In genomic region chr4:153259679-153260078, GRCh38 we compare ENCODE assay signal across 26 cellular contexts. TPM values are rescaled to one million over a fixed set of nuclear protein-coding genes. Genes with fewer than 3 reads are reported as not detected.
DNase-seq lines count a peak whose midpoint lies in the region; FAIRE-seq and TF ChIP-seq lines count a peak whose summit lies in the region.
"Had no signal": no experiment of that assay in that cellular context is flagged by ENCODE, and none has a peak within 500 bp of the region (broad histone marks: within the 10 kb centered on the region; RNA-seq: fewer than 3 reads in every experiment).

No MANE protein-coding gene starts in this region.

- FAIRE-seq in astrocyte (lab: Jason Lieb, UNC) = peak; percentile 13
- FAIRE-seq: GM12878, kidney, RCC 7860 had no signal

- CTCF ChIA-PET in RWPE1 (lab: Yijun Ruan, JAX) = interaction anchor here (0.6 kb wide), 1 partner anchor 337 kb away, joined by 3 read pairs; no protein-coding TSS in a partner anchor

- POLR2A ChIA-PET in RWPE1 (lab: Yijun Ruan, JAX; ENCODE audit: low non-redundant PET) = no interaction called here

- H3K27me3 Mint-ChIP-seq in H9 (ENCODE audit: low read depth) (no peaks in the 10 kb centered on the region; the same call in 1 of the 2 replicates), astrocyte (ENCODE audit: low read depth, unreplicated experiment) (no peaks in the 10 kb centered on the region)

- H3K79me2 ChIP-seq in H9 (ENCODE audit: insufficient read depth, low read length) (peaks cover 3% of the 10 kb centered on the region; the same call in 1 of the 2 replicates), astrocyte (ENCODE audit: insufficient read depth, low read length) (peaks cover 19% of the 10 kb centered on the region)
- H3K79me2 ChIP-seq: parathyroid adenoma had no signal

- H3K27me3 ChIP-seq in H9 (ENCODE audit: insufficient read depth, low read length) = no peaks in the 10 kb centered on the region
- H3K27me3 ChIP-seq in astrocyte (ENCODE audit: insufficient read depth, low read length) = no peaks in the 10 kb centered on the region
- no peaks in the 10 kb centered on the region for H3K27me3 ChIP-seq in iPS-15b (ENCODE audit: control insufficient read depth, insufficient read depth, low read length)
- no peaks in the 10 kb centered on the region for H3K27me3 ChIP-seq in thyroid gland
- no peaks in the 10 kb centered on the region for H3K27me3 ChIP-seq in Peyer's patch
- H3K27me3 ChIP-seq: cardiac muscle cell, SJSA1 had no signal

- H3K4ac ChIP-seq in H9 (ENCODE audit: low read depth, low read length) = no peak overlapping the region

- H3K9me3 ChIP-seq in H9 (ENCODE audit: control insufficient read depth, low read depth, low read length) = no peaks in the 10 kb centered on the region
- H3K9me3 ChIP-seq in astrocyte (ENCODE audit: insufficient read depth, low read depth, low read length) = no peaks in the 10 kb centered on the region
- H3K9me3 ChIP-seq in iPS-15b (ENCODE audit: control insufficient read depth, insufficient read depth, low read length) = no peaks in the 10 kb centered on the region
- no peaks in the 10 kb centered on the region for H3K9me3 ChIP-seq in thyroid gland
- H3K9me3 ChIP-seq in Peyer's patch = peaks cover 0 to 4% (median 0%) of the 10 kb centered on the region in 4 donors
- H3K9me3 ChIP-seq: SJSA1 had no signal

- no peak overlapping the region for H2BK5ac ChIP-seq in H9 (ENCODE audit: insufficient read length, low read length)

- peaks cover 10% of the 10 kb centered on the region for H3K23me2 ChIP-seq in H9 (ENCODE audit: insufficient read length, low read depth, low read length, poor library complexity, severe bottlenecking)

- no peaks in the 10 kb centered on the region for H4K20me1 ChIP-seq in H9 (ENCODE audit: control insufficient read depth, insufficient read depth, insufficient read length)
- no peaks in the 10 kb centered on the region for H4K20me1 ChIP-seq in astrocyte (ENCODE audit: insufficient read depth, low read length)

- peak overlapping the region; percentile 98 to 100 (median 99); a peak in 6 of 7 replicates for H3K27ac Mint-ChIP-seq in H9
- no peak overlapping the region for H3K27ac Mint-ChIP-seq in astrocyte (ENCODE audit: unreplicated experiment)
- H3K27ac Mint-ChIP-seq: activated naive CD4-positive, alpha-beta T cell treated with anti-CD3 and anti-CD28 coated beads, Interleukin-2, amount 50 U/mL, for 72 hours; natural killer cell treated with Interleukin-12 subunit alpha and Interleukin-12 subunit beta and Interleukin-15 and Interleukin-18, amount 100 ng/mL, for 72 hours had no signal

- H2AK5ac ChIP-seq in H9 (ENCODE audit: insufficient read length, low read length) = no peak overlapping the region

- H4K5ac ChIP-seq in H9 (ENCODE audit: insufficient read length, low read depth, low read length) = no peak overlapping the region

- H2BK20ac ChIP-seq in H9 (ENCODE audit: low read depth, low read length, poor library complexity, severe bottlenecking) = no peak overlapping the region

- TF ChIP-seq CTCF in H9 (conservative IDR thresholded peaks at IDR 0.05) (no peak), astrocyte (IDR thresholded peaks at IDR 0.05; ENCODE audit: insufficient read depth, low read depth, low read length) (no peak), thyroid gland (IDR thresholded peaks at IDR 0.05) (no peak), Peyer's patch (IDR thresholded peaks at IDR 0.05) (no peak), RWPE1 (conservative IDR thresholded peaks at IDR 0.05; ENCODE audit: low read depth) (no peak), GM10266 (IDR thresholded peaks at IDR 0.05; ENCODE audit: control insufficient read depth, insufficient read depth, low read depth, missing control alignments) (no peak)

- no peak overlapping the region for H4K8ac ChIP-seq in H9 (replicated peaks; ENCODE audit: insufficient read length, low read depth, low read length)

- no peaks in the 10 kb centered on the region for H3K79me1 ChIP-seq in H9 (ENCODE audit: insufficient read depth, low read depth, low read length, poor library complexity, severe bottlenecking)

- H3T11ph ChIP-seq in H9 (ENCODE audit: low read length) = no peak overlapping the region

- no peak overlapping the region for H4K91ac ChIP-seq in H9 (ENCODE audit: insufficient read length, low read depth, low read length)

- H3K36me3 ChIP-seq in astrocyte (ENCODE audit: insufficient read depth, low read length) (no peaks in the 10 kb centered on the region), iPS-15b (ENCODE audit: control insufficient read depth, insufficient read depth, low read length) (no peaks in the 10 kb centered on the region), thyroid gland (no peaks in the 10 kb centered on the region), Peyer's patch (peaks cover 0 to 3% (median 0%) of the 10 kb centered on the region in 3 donors)
- H3K36me3 ChIP-seq: cardiac muscle cell, SJSA1, spleen had no signal

- H3K23ac ChIP-seq in H9 (ENCODE audit: insufficient read length, low read depth, low read length) = no peak overlapping the region

- H3K9ac ChIP-seq in H9 (ENCODE audit: extremely low read depth, insufficient read length, low read length) = no peak overlapping the region
- H3K9ac ChIP-seq in astrocyte (ENCODE audit: low read length) = no peak overlapping the region
- no peak overlapping the region for H3K9ac ChIP-seq in iPS-15b (ENCODE audit: low read depth, low read length)
- H3K9ac ChIP-seq: parathyroid adenoma had no signal

- no CpG with 5 or more reads among the region's 4 CpGs for WGBS in H9 (ENCODE audit: extremely low coverage, insufficient read length, low lambda C conversion rate)
- WGBS in thyroid gland, 2 donors = 75% methylated on average over 4 of the region's 4 CpGs

- no peak overlapping the region; a peak in 4 of 5 replicates for H3K4me3 Mint-ChIP-seq in H9
- peak overlapping the region; percentile 17 for H3K4me3 Mint-ChIP-seq in astrocyte (ENCODE audit: unreplicated experiment)
- H3K4me3 Mint-ChIP-seq: natural killer cell treated with Interleukin-12 subunit alpha and Interleukin-12 subunit beta and Interleukin-15 and Interleukin-18, amount 100 ng/mL, for 72 hours had no signal

- no peak overlapping the region for H3K56ac ChIP-seq in H9 (ENCODE audit: insufficient read length, low read depth, low read length)

- DNase-seq in H9 (no peak), astrocyte (ENCODE audit: low read depth) (no peak), thyroid gland (no peak), Peyer's patch (no peak), RWPE1 (ENCODE audit: low spot score) (no peak), UCSD-AML1 (lab: John Stamatoyannopoulos, UW; ENCODE audit: unreplicated experiment) (no peak), GM10266 (ENCODE audit: extremely low spot score) (no peak)
- DNase-seq: activated CD4-positive, alpha-beta T cell treated with anti-CD3 and anti-CD28 coated beads, Interleukin-2, amount 50 U/mL, for 48 hours; aorta; Calu3; IMR-90; kidney; NCI-H1048; NCI-H1694; NCI-H510A treated with DMSO at 0.1 percent for 48 hours; right cardiac atrium; spleen had no signal

- peak overlapping the region; percentile 80 for H3K27ac ChIP-seq in H9 (ENCODE audit: insufficient read length, low read depth, low read length)
- no peak overlapping the region for H3K27ac ChIP-seq in astrocyte (ENCODE audit: low read depth, low read length)
- peak overlapping the region; percentile 5 to 46 (median 25) for H3K27ac ChIP-seq in thyroid gland
- no peak overlapping the region for H3K27ac ChIP-seq in Peyer's patch
- H3K27ac ChIP-seq in RWPE1 = no peak overlapping the region
- H3K27ac ChIP-seq: C4-2B, cardiac muscle cell, parathyroid adenoma, SJSA1 had no signal

- H2AFZ ChIP-seq in H9 (ENCODE audit: low read length) (no peak overlapping the region), astrocyte (ENCODE audit: low read depth, low read length) (no peak overlapping the region)
- H2AFZ ChIP-seq: parathyroid adenoma had no signal

- peaks cover 5 to 7% of the 10 kb centered on the region in 2 experiments; a peak in 3 of 5 replicates for H3K9me3 Mint-ChIP-seq in H9
- no peaks in the 10 kb centered on the region for H3K9me3 Mint-ChIP-seq in astrocyte (ENCODE audit: unreplicated experiment)
- H3K9me3 Mint-ChIP-seq: natural killer cell treated with Interleukin-12 subunit alpha and Interleukin-12 subunit beta and Interleukin-15 and Interleukin-18, amount 100 ng/mL, for 72 hours had no signal

- no peak overlapping the region for H3K18ac ChIP-seq in H9 (ENCODE audit: insufficient read length, low read depth, low read length)

- TF ChIP-seq POLR2A in thyroid gland (IDR thresholded peaks at IDR 0.05) = no peak
- no peak for TF ChIP-seq POLR2A in Peyer's patch (IDR thresholded peaks at IDR 0.05)

- no peak overlapping the region for H3K14ac ChIP-seq in H9 (ENCODE audit: insufficient read depth, low read length)

- H2BK15ac ChIP-seq in H9 (ENCODE audit: low read depth, low read length) = no peak overlapping the region

- H2BK12ac ChIP-seq in H9 (ENCODE audit: insufficient read length, low read depth, low read length) = no peak overlapping the region

- H3K4me3 ChIP-seq in astrocyte (ENCODE audit: insufficient read depth, low read depth, low read length) = no peak overlapping the region
- peak overlapping the region; percentile 64 for H3K4me3 ChIP-seq in iPS-15b (ENCODE audit: low read depth, low read length)
- H3K4me3 ChIP-seq in thyroid gland (replicated peaks in 1 of 3) = no peak overlapping the region
- no peak overlapping the region for H3K4me3 ChIP-seq in Peyer's patch
- H3K4me3 ChIP-seq: cardiac muscle cell, GM12878, SJSA1, spleen had no signal

- H3K4me1 Mint-ChIP-seq in H9 (peaks cover 49 to 52% of the 10 kb centered on the region in 2 experiments), astrocyte (ENCODE audit: low read depth, unreplicated experiment) (peaks cover 10% of the 10 kb centered on the region)

- H3K4me2 ChIP-seq in H9 (ENCODE audit: insufficient read depth, insufficient read length, low read length) (peak overlapping the region; percentile 60), astrocyte (ENCODE audit: low read length) (no peak overlapping the region)

- intact Hi-C loops in thyroid gland (cut with DNase I) = no loop called here

- H2BK120ac ChIP-seq in H9 (ENCODE audit: low read depth, low read length, poor library complexity, severe bottlenecking) = no peak overlapping the region

- H3K4me1 ChIP-seq in H9 (ENCODE audit: insufficient read depth, low read length) = peaks cover 12% of the 10 kb centered on the region; the same call in 1 of the 2 replicates
- peaks cover 8% of the 10 kb centered on the region for H3K4me1 ChIP-seq in astrocyte (ENCODE audit: insufficient read depth, low read length)
- H3K4me1 ChIP-seq in iPS-15b (ENCODE audit: control insufficient read depth, insufficient read depth, low read length) = peaks cover 23% of the 10 kb centered on the region
- peaks cover 11 to 13% of the 10 kb centered on the region in 2 donors for H3K4me1 ChIP-seq in thyroid gland
- peaks cover 0 to 11% (median 0%) of the 10 kb centered on the region in 4 donors for H3K4me1 ChIP-seq in Peyer's patch
- H3K4me1 ChIP-seq: parathyroid adenoma had no signal

- H3K36me3 Mint-ChIP-seq in H9 (ENCODE audit: insufficient read depth in 1 of 3, low read depth in 3 of 3) (peaks cover 7 to 21% (median 21%) of the 10 kb centered on the region in 3 experiments), astrocyte (ENCODE audit: low read depth, unreplicated experiment) (peaks cover 9% of the 10 kb centered on the region)
- H3K36me3 Mint-ChIP-seq: natural killer cell treated with Interleukin-12 subunit alpha and Interleukin-12 subunit beta and Interleukin-15 and Interleukin-18, amount 100 ng/mL, for 72 hours had no signal

RNA-seq across cellular contexts. Expression of gene TRIM2, which starts 55.4 kb away (rescaled TPM):
- 28.9 and 29.0 TPM in 2 replicates for total RNA-seq in H9 (2021)
- total RNA-seq in astrocyte = 46.4 and 51.8 TPM in 2 replicates
- 100 to 1,000 TPM; 146 to 229 (median 192) TPM for total RNA-seq in thyroid gland
- 100 to 1,000 TPM in 3 of 4 donors, 10 to 100 TPM in 1; 58.6 to 158 (median 144) TPM for total RNA-seq in Peyer's patch
- total RNA-seq: natural killer cell treated with Interleukin-12 subunit alpha and Interleukin-12 subunit beta and Interleukin-15 and Interleukin-18, amount 100 ng/mL, for 72 hours had no signal

Comparison
In these comparisons a context has a peak if more than half of its experiments do, and no peak if none do; other contexts are left out.
1. H3K27ac ChIP-seq: peak in H9 (single experiment) and thyroid gland (3 of 3); none in astrocyte (single experiment), Peyer's patch (0 of 4) and RWPE1 (single experiment).